1 cellular context compared by ENCODE assay signal in genomic region chr14:67515386-67516079, GRCh38.
TF ChIP-seq lines count a peak whose summit lies in the region.

No MANE protein-coding gene starts in this region.

TF ChIP-seq in GM23338, 12 proteins besides CTCF, POLR2A, EP300 and RAD21 (continued from another document):
- TF ChIP-seq ZNF462 (CRISPR knock-in tag; IDR thresholded peaks at IDR 0.05) (no peak), EZH2phosphoT487 (IDR thresholded peaks at IDR 0.05; ENCODE audit: unreplicated experiment) (no peak), EZH2 (IDR thresholded peaks at IDR 0.05; ENCODE audit: low read depth, unreplicated experiment) (no peak), ZNF114 (CRISPR knock-in tag; IDR thresholded peaks at IDR 0.05) (no peak), JUNB (IDR thresholded peaks at IDR 0.05; ENCODE audit: unreplicated experiment) (no peak), STAT1 (IDR thresholded peaks at IDR 0.05; ENCODE audit: unreplicated experiment) (no peak), NANOG (IDR thresholded peaks at IDR 0.05; ENCODE audit: borderline replicate concordance) (no peak), POLR2AphosphoS5 (IDR thresholded peaks at IDR 0.05; ENCODE audit: low read depth) (no peak), CREB1 (CRISPR knock-in tag; IDR thresholded peaks at IDR 0.05; ENCODE audit: low read depth) (no peak)
- TF ChIP-seq, protein P1, sequence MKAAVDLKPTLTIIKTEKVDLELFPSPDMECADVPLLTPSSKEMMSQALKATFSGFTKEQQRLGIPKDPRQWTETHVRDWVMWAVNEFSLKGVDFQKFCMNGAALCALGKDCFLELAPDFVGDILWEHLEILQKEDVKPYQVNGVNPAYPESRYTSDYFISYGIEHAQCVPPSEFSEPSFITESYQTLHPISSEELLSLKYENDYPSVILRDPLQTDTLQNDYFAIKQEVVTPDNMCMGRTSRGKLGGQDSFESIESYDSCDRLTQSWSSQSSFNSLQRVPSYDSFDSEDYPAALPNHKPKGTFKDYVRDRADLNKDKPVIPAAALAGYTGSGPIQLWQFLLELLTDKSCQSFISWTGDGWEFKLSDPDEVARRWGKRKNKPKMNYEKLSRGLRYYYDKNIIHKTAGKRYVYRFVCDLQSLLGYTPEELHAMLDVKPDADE (IDR thresholded peaks at IDR 0.05) = no peak
- TF ChIP-seq, protein P2, sequence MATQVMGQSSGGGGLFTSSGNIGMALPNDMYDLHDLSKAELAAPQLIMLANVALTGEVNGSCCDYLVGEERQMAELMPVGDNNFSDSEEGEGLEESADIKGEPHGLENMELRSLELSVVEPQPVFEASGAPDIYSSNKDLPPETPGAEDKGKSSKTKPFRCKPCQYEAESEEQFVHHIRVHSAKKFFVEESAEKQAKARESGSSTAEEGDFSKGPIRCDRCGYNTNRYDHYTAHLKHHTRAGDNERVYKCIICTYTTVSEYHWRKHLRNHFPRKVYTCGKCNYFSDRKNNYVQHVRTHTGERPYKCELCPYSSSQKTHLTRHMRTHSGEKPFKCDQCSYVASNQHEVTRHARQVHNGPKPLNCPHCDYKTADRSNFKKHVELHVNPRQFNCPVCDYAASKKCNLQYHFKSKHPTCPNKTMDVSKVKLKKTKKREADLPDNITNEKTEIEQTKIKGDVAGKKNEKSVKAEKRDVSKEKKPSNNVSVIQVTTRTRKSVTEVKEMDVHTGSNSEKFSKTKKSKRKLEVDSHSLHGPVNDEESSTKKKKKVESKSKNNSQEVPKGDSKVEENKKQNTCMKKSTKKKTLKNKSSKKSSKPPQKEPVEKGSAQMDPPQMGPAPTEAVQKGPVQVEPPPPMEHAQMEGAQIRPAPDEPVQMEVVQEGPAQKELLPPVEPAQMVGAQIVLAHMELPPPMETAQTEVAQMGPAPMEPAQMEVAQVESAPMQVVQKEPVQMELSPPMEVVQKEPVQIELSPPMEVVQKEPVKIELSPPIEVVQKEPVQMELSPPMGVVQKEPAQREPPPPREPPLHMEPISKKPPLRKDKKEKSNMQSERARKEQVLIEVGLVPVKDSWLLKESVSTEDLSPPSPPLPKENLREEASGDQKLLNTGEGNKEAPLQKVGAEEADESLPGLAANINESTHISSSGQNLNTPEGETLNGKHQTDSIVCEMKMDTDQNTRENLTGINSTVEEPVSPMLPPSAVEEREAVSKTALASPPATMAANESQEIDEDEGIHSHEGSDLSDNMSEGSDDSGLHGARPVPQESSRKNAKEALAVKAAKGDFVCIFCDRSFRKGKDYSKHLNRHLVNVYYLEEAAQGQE (IDR thresholded peaks at IDR 0.05; ENCODE audit: unreplicated experiment) = no peak
